ENCODE assay signal across 11 cellular contexts in genomic region chr7:140068033-140068432, GRCh38.
"Had no signal": no experiment of that assay in that cellular context is flagged by ENCODE, and none has a peak within 500 bp of the region (broad histone marks: within the 10 kb centered on the region; RNA-seq: fewer than 3 reads in every experiment).

No MANE protein-coding gene starts in this region.

- H3K4me2 ChIP-seq: GM23338 had no signal

- H3K4me3 ChIP-seq: GM23248, GM23338, HAP-1 had no signal

- FAIRE-seq: H1, H54 had no signal

- H3K4me1 ChIP-seq: HAP-1 had no signal

- ATAC-seq: GM23338, HCT116 had no signal

- H3K27ac ChIP-seq: GM23248 had no signal

- DNase-seq: GM23248, GOT3, H7, H9, HCEC 1CT, HFFc6 had no signal

- H3K4me3 Mint-ChIP-seq: GM23338, H9, HFFc6 had no signal

- H2AFZ ChIP-seq: GM23248, GM23338 had no signal

- H3K27ac Mint-ChIP-seq: GM23338, H9, HFFc6 had no signal

- H3K36me3 ChIP-seq: HAP-1 had no signal

- H3K9ac ChIP-seq: GM23248 had no signal
